ENCODE assay signal across 8 cellular contexts in genomic region chr1:37682334-37682987, GRCh38. TPM values are rescaled to one million over a fixed set of nuclear protein-coding genes. Genes with fewer than 3 reads are reported as not detected.
DNase-seq lines count a peak whose midpoint lies in the region; ATAC-seq and TF ChIP-seq lines count a peak whose summit lies in the region.

No MANE protein-coding gene starts in this region.

- H3K36me3 ChIP-seq in OCI-LY7 (ENCODE audit: insufficient read depth, low read length), result peaks cover 68% of the 10 kb centered on the region

- CTCF ChIA-PET in Calu3 (lab: Charles Lee), result no interaction called here
- CTCF ChIA-PET in OCI-LY7 (lab: Charles Lee; ENCODE audit: unreplicated experiment), result interaction anchor here (0.7 to 1.6 kb wide), 4 partner anchors 76 to 87 kb away, joined by 3 to 9 read pairs (median 4); partner anchors contain the start of gene GNL2

- no peak for TF ChIP-seq POLR2A in erythroblast (IDR thresholded peaks at IDR 0.05; ENCODE audit: low read length)

- no peak overlapping the region for H3K4me3 Mint-ChIP-seq in Calu3 (ENCODE audit: low read depth, unreplicated experiment)
- H3K4me3 Mint-ChIP-seq in natural killer cell, result no peak overlapping the region

- peak; percentile 80 for DNase-seq in Calu3
- DNase-seq in Jurkat, Clone E6-1 (ENCODE audit: low read depth, low spot score), result peak; percentile 66
- peak; percentile 81 for DNase-seq in OCI-LY7 (ENCODE audit: low spot score)
- DNase-seq in activated T-cell treated with anti-CD3 and anti-CD28 coated beads for 24 hours (ENCODE audit: low read depth), result peak; percentile 62
- DNase-seq in erythroblast (lab: John Stamatoyannopoulos, UW), result peak; percentile 68 to 86
- DNase-seq in natural killer cell, result peak; percentile 63
- peak; percentile 59 for DNase-seq in stimulated activated naive CD4-positive, alpha-beta T cell treated with Interleukin-2 at 50 U/mL for 16 hours (lab: John Stamatoyannopoulos, UW)

- H3K27ac Mint-ChIP-seq in Calu3 (ENCODE audit: unreplicated experiment) (no peak overlapping the region), natural killer cell (no peak overlapping the region)

- ATAC-seq in natural killer cell, result peak; percentile 77 to 89 (median 77)
- no peak for ATAC-seq in HG03460 (IDR thresholded peaks at IDR 0.05; ENCODE audit: unreplicated experiment)

- peaks cover 2% of the 10 kb centered on the region; the same call in 1 of the 2 replicates for H3K79me2 ChIP-seq in OCI-LY7 (ENCODE audit: insufficient read depth, low read depth, low read length)

- H3K9me3 ChIP-seq in OCI-LY7 (ENCODE audit: low read length), result no peaks in the 10 kb centered on the region

- no peak overlapping the region for H2AFZ ChIP-seq in OCI-LY7 (ENCODE audit: low read length)

- H3K4me3 ChIP-seq in Jurkat, Clone E6-1 (ENCODE audit: low read length), result no peak overlapping the region
- H3K4me3 ChIP-seq in OCI-LY7 (ENCODE audit: low read depth, low read length, poor library complexity, severe bottlenecking), result no peak overlapping the region

- no peak overlapping the region for H3K4me2 ChIP-seq in OCI-LY7 (ENCODE audit: low read length)

- H3K9me2 ChIP-seq in OCI-LY7 (ENCODE audit: insufficient read depth, low read length), result no peaks in the 10 kb centered on the region

- peaks cover 5% of the 10 kb centered on the region for H3K27me3 Mint-ChIP-seq in Calu3 (ENCODE audit: unreplicated experiment)
- H3K27me3 Mint-ChIP-seq in natural killer cell (ENCODE audit: low read depth in 2 of 2), result no peaks in the 10 kb centered on the region

- peaks cover 22% of the 10 kb centered on the region for H3K36me3 Mint-ChIP-seq in Calu3 (ENCODE audit: insufficient read depth, unreplicated experiment)
- peaks cover 24% of the 10 kb centered on the region for H3K36me3 Mint-ChIP-seq in natural killer cell

- POLR2A ChIA-PET in OCI-LY7 (lab: Charles Lee), result interaction anchor here (0.6 to 1.5 kb wide), 4 partner anchors 13 to 79 kb away, joined by 3 to 5 read pairs (median 4); no protein-coding TSS in a partner anchor

- BruUV-seq in Calu3 (replicated peaks; lab: Mats Ljungman, UMichigan), result no TSS peak
- BruUV-seq in OCI-LY7 (replicated peaks; lab: Mats Ljungman, UMichigan), result no TSS peak

- H3K27ac ChIP-seq in OCI-LY7 (ENCODE audit: low read depth, low read length, poor library complexity, severe bottlenecking), result peak overlapping the region; percentile 2

- no peaks in the 10 kb centered on the region for H3K4me1 Mint-ChIP-seq in Calu3 (ENCODE audit: low read depth, unreplicated experiment)
- no peaks in the 10 kb centered on the region for H3K4me1 Mint-ChIP-seq in natural killer cell

- no peaks in the 10 kb centered on the region for H4K20me1 ChIP-seq in OCI-LY7 (ENCODE audit: insufficient read depth, low read length)

- H3K9me3 Mint-ChIP-seq in Calu3 (ENCODE audit: low read depth, unreplicated experiment) (no peaks in the 10 kb centered on the region), natural killer cell (no peaks in the 10 kb centered on the region)

- intact Hi-C loops in Calu3 (cut with micrococcal nuclease; ENCODE audit: unreplicated experiment) (loop anchor here (1.0 to 5.0 kb wide), 2 partner anchors 79 to 225 kb away; no protein-coding TSS in a partner anchor), OCI-LY7 (cut with micrococcal nuclease; ENCODE audit: unreplicated experiment) (loop anchor here (1.0 to 2.0 kb wide), 3 partner anchors 79 to 228 kb away; no protein-coding TSS in a partner anchor), natural killer cell (cut with micrococcal nuclease) (loop anchor here (1.0 kb wide), 2 partner anchors 79 to 228 kb away; no protein-coding TSS in a partner anchor)

- peak; percentile 83 for TF ChIP-seq CTCF in Calu3 (IDR thresholded peaks at IDR 0.05; ENCODE audit: unreplicated experiment)
- peak; percentile 98 for TF ChIP-seq CTCF in OCI-LY7 (conservative IDR thresholded peaks at IDR 0.05; ENCODE audit: low read length)
- peak; percentile 95 for TF ChIP-seq CTCF in natural killer cell (IDR thresholded peaks at IDR 0.05)

- H3K4me1 ChIP-seq in OCI-LY7 (ENCODE audit: insufficient read depth, low read length, poor library complexity, severe bottlenecking), result peaks cover 25% of the 10 kb centered on the region

RNA-seq across cellular contexts. Expression of gene CDCA8, which starts 9.9 kb away (rescaled TPM):
- 33.2 and 34.5 TPM in 2 replicates for total RNA-seq in Calu3 (2022)
- 96.2 TPM for polyA plus RNA-seq in Jurkat, Clone E6-1 (2012; ENCODE audit: insufficient read depth, insufficient read length)
- 55.2 and 60.0 TPM in 2 replicates for total RNA-seq in OCI-LY7 (2014; rRNA removed; shearing (Covaris generic))
- total RNA-seq in OCI-LY7 (2022), result 111 and 126 TPM in 2 replicates
- 1 to 10 TPM; 1.6 to 3.3 (median 2.2) TPM for total RNA-seq in natural killer cell

RNA-seq across cellular contexts. Expression of gene RSPO1, which starts 47.8 kb away (rescaled TPM):
- total RNA-seq in Calu3 (2022) (not detected in 2 replicates), OCI-LY7 (2022) (not detected in 2 replicates), natural killer cell (not detected)
- polyA plus RNA-seq in Jurkat, Clone E6-1 (2012; ENCODE audit: insufficient read depth, insufficient read length), result not detected
- total RNA-seq in OCI-LY7 (2014; rRNA removed; shearing (Covaris generic)), result not detected in 2 replicates
